18 cellular contexts compared by ENCODE assay signal in the genomic region with DNA sequence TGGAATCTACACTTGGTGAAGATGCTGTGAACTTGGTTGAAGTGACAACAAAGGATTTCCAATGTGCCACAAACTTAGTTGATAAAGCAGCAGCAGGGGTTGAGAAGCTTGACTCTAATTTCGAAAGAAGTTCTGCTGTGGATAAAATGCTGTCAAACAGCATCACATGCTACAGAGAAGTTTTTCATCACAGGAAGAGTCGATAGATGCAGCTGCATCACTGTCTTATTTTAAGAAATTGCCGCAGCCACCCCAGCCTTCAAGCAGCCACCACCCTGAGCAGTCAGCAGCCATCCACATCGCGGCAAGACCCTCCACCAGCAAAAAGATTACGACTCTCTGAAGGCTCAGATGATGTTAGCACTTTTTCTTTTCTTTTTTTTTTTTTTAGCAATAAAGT.
"Had no signal": no experiment of that assay in that cellular context is flagged by ENCODE, and none has a peak within 500 bp of the region (broad histone marks: within the 10 kb centered on the region; RNA-seq: fewer than 3 reads in every experiment).

No MANE protein-coding gene starts in this region.

- H3K4me1 Mint-ChIP-seq: activated T-helper 17 cell treated with anti-CD3 and anti-CD28 coated beads, Interleukin-2, amount 50 U/mL, for 72 hours had no signal

- H3K4me3 ChIP-seq: ascending aorta, breast epithelium, gastroesophageal sphincter, heart right ventricle, skin epidermis, suprapubic skin had no signal

- H3K9me3 ChIP-seq: ascending aorta, breast epithelium, gastroesophageal sphincter, heart right ventricle, suprapubic skin had no signal

- H3K27ac Mint-ChIP-seq: activated naive CD4-positive, alpha-beta T cell treated with anti-CD3 and anti-CD28 coated beads for 36 hours; activated naive CD8-positive, alpha-beta T cell treated with anti-CD3 and anti-CD28 coated beads, Interleukin-2, amount 50 U/mL, for 24 hours; activated T-helper 17 cell treated with anti-CD3 and anti-CD28 coated beads, Interleukin-2, amount 50 U/mL, for 72 hours; progenitor cell of endocrine pancreas; type B pancreatic cell had no signal

- H3K36me3 ChIP-seq: ascending aorta, breast epithelium, gastroesophageal sphincter, heart right ventricle, suprapubic skin had no signal

- DNase-seq: activated CD4-positive, alpha-beta T cell treated with anti-CD3 and anti-CD28 coated beads for 4 hours; activated naive CD4-positive, alpha-beta T cell treated with anti-CD3 and anti-CD28 coated beads for 36 hours; activated naive CD8-positive, alpha-beta T cell treated with anti-CD3 and anti-CD28 coated beads, Interleukin-2, amount 50 U/mL, for 24 hours; heart right ventricle; right cardiac atrium; stimulated activated CD4-positive, alpha-beta T cell treated with anti-CD3 and anti-CD28 coated beads, Interleukin-15, amount 100 ng/mL, for 24 hours; stimulated activated CD4-positive, alpha-beta T cell treated with anti-CD3 and anti-CD28 coated beads, Interleukin-4, amount 100 ng/mL, for 1 hour; stimulated activated naive CD8-positive, alpha-beta T cell treated with anti-CD3 and anti-CD28 coated beads, Interleukin-15, Interleukin-2, amounts not matched to agents 100 U/mL and 50 U/mL, for 24 hours; T1000 had no signal

- H3K9me3 Mint-ChIP-seq: activated naive CD4-positive, alpha-beta T cell treated with anti-CD3 and anti-CD28 coated beads for 36 hours; activated naive CD8-positive, alpha-beta T cell treated with anti-CD3 and anti-CD28 coated beads, Interleukin-2, amount 50 U/mL, for 24 hours; activated T-helper 17 cell treated with anti-CD3 and anti-CD28 coated beads, Interleukin-2, amount 50 U/mL, for 72 hours had no signal

- H3K27me3 Mint-ChIP-seq: progenitor cell of endocrine pancreas, type B pancreatic cell had no signal

- H3K27me3 ChIP-seq: ascending aorta, breast epithelium, gastroesophageal sphincter, heart right ventricle, suprapubic skin had no signal

- H3K36me3 Mint-ChIP-seq: type B pancreatic cell had no signal

- H3K4me1 ChIP-seq: breast epithelium had no signal

- ATAC-seq: activated naive CD8-positive, alpha-beta T cell treated with anti-CD3 and anti-CD28 coated beads, Interleukin-2, amount 50 U/mL, for 24 hours; activated T-helper 17 cell treated with anti-CD3 and anti-CD28 coated beads, Interleukin-2, amount 50 U/mL, for 72 hours; gastroesophageal sphincter; heart right ventricle; naive thymus-derived CD8-positive, alpha-beta T cell; right cardiac atrium; stimulated activated naive CD8-positive, alpha-beta T cell treated with anti-CD3 and anti-CD28 coated beads, Interleukin-15, Interleukin-2, amounts not matched to agents 100 U/mL and 50 U/mL, for 24 hours had no signal

- H3K4me3 Mint-ChIP-seq: activated naive CD4-positive, alpha-beta T cell treated with anti-CD3 and anti-CD28 coated beads for 36 hours; activated naive CD8-positive, alpha-beta T cell treated with anti-CD3 and anti-CD28 coated beads, Interleukin-2, amount 50 U/mL, for 24 hours; activated T-helper 17 cell treated with anti-CD3 and anti-CD28 coated beads, Interleukin-2, amount 50 U/mL, for 72 hours; type B pancreatic cell had no signal

- H3K27ac ChIP-seq: ascending aorta, breast epithelium, skin epidermis, suprapubic skin had no signal
